ENCODE assay signal across 21 cellular contexts in genomic region chr4:7885216-7886134, GRCh38. TPM values are rescaled to one million over a fixed set of nuclear protein-coding genes. Genes with fewer than 3 reads are reported as not detected.
A peak's percentile ranks its signal among the peaks of the same experiment; 100 is the strongest.
DNase-seq lines count a peak whose midpoint lies in the region; ATAC-seq and TF ChIP-seq lines count a peak whose summit lies in the region.
"Had no signal": no experiment of that assay in that cellular context is flagged by ENCODE, and none has a peak within 500 bp of the region (broad histone marks: within the 10 kb centered on the region; RNA-seq: fewer than 3 reads in every experiment).

No MANE protein-coding gene starts in this region.

- H2AK5ac ChIP-seq in mesenchymal stem cell (ENCODE audit: low read length, severe bottlenecking), result no peak overlapping the region

- in situ Hi-C loops in GM23248 (cut with MboI) (no loop called here), gastrocnemius medialis (cut with MboI; ENCODE audit: low sequenced_read_pairs in 4 of 4) (no loop called here)

- H3K4ac ChIP-seq in mesenchymal stem cell (ENCODE audit: low read depth in 1 of 2, low read length in 2 of 2), result peak overlapping the region in 1 of 2 experiments; percentile 40

- peaks cover 5% of the 10 kb centered on the region; the same call in 1 of the 2 replicates for H3K36me3 ChIP-seq in GM23248 (ENCODE audit: low read depth)
- H3K36me3 ChIP-seq in adipocyte (ENCODE audit: control insufficient read depth, insufficient read depth, low read length, severe bottlenecking), result peaks cover 8% of the 10 kb centered on the region
- H3K36me3 ChIP-seq in mesenchymal stem cell (ENCODE audit: control insufficient read depth in 1 of 2, insufficient read depth in 2 of 2, low read depth in 1 of 2, low read length in 2 of 2), result peaks cover 0 to 3% of the 10 kb centered on the region in 2 experiments
- H3K36me3 ChIP-seq in sigmoid colon, result no peaks in the 10 kb centered on the region
- H3K36me3 ChIP-seq in gastrocnemius medialis, result no peaks in the 10 kb centered on the region
- H3K36me3 ChIP-seq: SJSA1 had no signal

- H3K4me2 ChIP-seq in GM23248 (ENCODE audit: unreplicated experiment) (no peak overlapping the region), mesenchymal stem cell (ENCODE audit: low read length, poor library complexity, severe bottlenecking) (no peak overlapping the region)

- peak overlapping the region; percentile 8; the same call in 1 of the 2 replicates for H3K9ac ChIP-seq in GM23248
- H3K9ac ChIP-seq in adipocyte (ENCODE audit: low read length), result peak overlapping the region; percentile 14
- H3K9ac ChIP-seq in mesenchymal stem cell (ENCODE audit: low read length), result peak overlapping the region; percentile 56

- no peak for TF ChIP-seq POLR2A in sigmoid colon (IDR thresholded peaks at IDR 0.05)
- no peak for TF ChIP-seq POLR2A in gastrocnemius medialis (IDR thresholded peaks at IDR 0.05)

- peak overlapping the region in 1 of 2 experiments; percentile 37 for H3K14ac ChIP-seq in mesenchymal stem cell (ENCODE audit: low read length in 2 of 2)

- no peak overlapping the region for H3K4me3 ChIP-seq in GM23248
- H3K4me3 ChIP-seq in adipocyte (ENCODE audit: low read length), result peak overlapping the region; percentile 53
- peak overlapping the region in 1 of 2 experiments; percentile 60 for H3K4me3 ChIP-seq in mesenchymal stem cell (ENCODE audit: insufficient read depth in 1 of 2, low read depth in 1 of 2, low read length in 2 of 2)
- peak overlapping the region in 1 of 4 donors; percentile 11 for H3K4me3 ChIP-seq in sigmoid colon
- H3K4me3 ChIP-seq in gastrocnemius medialis, result no peak overlapping the region
- H3K4me3 ChIP-seq: SJSA1 had no signal

- H3K27me3 ChIP-seq in GM23248 (replicated peaks; ENCODE audit: insufficient read depth), result no peaks in the 10 kb centered on the region
- no peaks in the 10 kb centered on the region for H3K27me3 ChIP-seq in adipocyte (replicated peaks; ENCODE audit: control insufficient read depth, insufficient read depth, low read length)
- H3K27me3 ChIP-seq in mesenchymal stem cell (ENCODE audit: control insufficient read depth in 1 of 2, insufficient read depth in 1 of 2, low read length in 2 of 2), result no peaks in the 10 kb centered on the region
- no peaks in the 10 kb centered on the region for H3K27me3 ChIP-seq in sigmoid colon
- no peaks in the 10 kb centered on the region for H3K27me3 ChIP-seq in gastrocnemius medialis
- H3K27me3 ChIP-seq: SJSA1 had no signal

- no peak overlapping the region for H2BK15ac ChIP-seq in mesenchymal stem cell (ENCODE audit: low read depth, poor library complexity, severe bottlenecking)

- no peak overlapping the region for H2BK5ac ChIP-seq in mesenchymal stem cell (ENCODE audit: low read depth, low read length, poor library complexity, severe bottlenecking)

- peaks cover 9% of the 10 kb centered on the region for H3K79me1 ChIP-seq in mesenchymal stem cell (replicated peaks; ENCODE audit: low read length, poor library complexity, severe bottlenecking)

- H3K9me3 ChIP-seq in GM23248 (ENCODE audit: low read depth) (no peaks in the 10 kb centered on the region), adipocyte (ENCODE audit: control insufficient read depth, low read length) (peaks cover 8% of the 10 kb centered on the region), mesenchymal stem cell (ENCODE audit: control insufficient read depth, low read length) (peaks cover 8% of the 10 kb centered on the region), sigmoid colon (no peaks in the 10 kb centered on the region), gastrocnemius medialis (no peaks in the 10 kb centered on the region)

- TF ChIP-seq EP300 in sigmoid colon (IDR thresholded peaks at IDR 0.05), result no peak

- peak overlapping the region; percentile 19 for H2BK120ac ChIP-seq in mesenchymal stem cell (ENCODE audit: low read depth, low read length)

- peak overlapping the region; percentile 3 for H4K91ac ChIP-seq in mesenchymal stem cell (ENCODE audit: low read length)

- H3K23ac ChIP-seq in mesenchymal stem cell (ENCODE audit: low read length in 2 of 2), result no peak overlapping the region

- H4K20me1 ChIP-seq in GM23248 (ENCODE audit: insufficient read depth), result no peaks in the 10 kb centered on the region

- WGBS in GM23248 (ENCODE audit: low coverage in 1 of 2, low lambda C conversion rate in 2 of 2, missing lambda C conversion rate in 2 of 2), 2 experiments, result 87 to 89% methylated on average over 18 of the region's 18 CpGs
- WGBS in mesenchymal stem cell, result 93% methylated on average over 17 of the region's 18 CpGs
- WGBS in sigmoid colon, 2 donors, result 85 to 86% methylated on average over 18 of the region's 18 CpGs

- H3F3A ChIP-seq in GM23248 (ENCODE audit: insufficient read depth), result peaks cover 63% of the 10 kb centered on the region

- peak overlapping the region; percentile 23 to 39 for H2BK12ac ChIP-seq in mesenchymal stem cell (ENCODE audit: low read length in 2 of 2)

- H2AFZ ChIP-seq in GM23248 (no peak overlapping the region), mesenchymal stem cell (ENCODE audit: low read depth, low read length) (no peak overlapping the region)

- DNase-seq in GM23248, result no peak
- no peak for DNase-seq in adipocyte (ENCODE audit: low read depth)
- DNase-seq in mesenchymal stem cell, result no peak
- peak; percentile 63 for DNase-seq in sigmoid colon
- DNase-seq in gastrocnemius medialis, result no peak
- no peak for DNase-seq in NCI-H1694 treated with DMSO at 0.1 percent for 48 hours (lab: John Stamatoyannopoulos, UW)
- no peak for DNase-seq in glomerular visceral epithelial cell (ENCODE audit: extremely low spot score)
- DNase-seq in HK-2 (ENCODE audit: unreplicated experiment), result no peak
- DNase-seq: activated CD4-positive, alpha-beta T cell treated with anti-CD3 and anti-CD28 coated beads for 1 hour; activated naive CD8-positive, alpha-beta T cell treated with anti-CD3 and anti-CD28 coated beads for 36 hours; DMS79 treated with DMSO at 0.1 percent for 48 hours; erythroblast; head of caudate nucleus; naive B cell; NCI-H146; NCI-H2171 treated with DMSO at 0.1 percent for 48 hours; NCI-H82; PC-3; stimulated activated CD4-positive, alpha-beta T cell treated with anti-CD3 and anti-CD28 coated beads, Interleukin-12 subunit alpha, Interleukin-12 subunit beta, amount 100 ng/mL, for 4 hours; T1000 had no signal

- H3K4me1 ChIP-seq in GM23248 (ENCODE audit: insufficient read depth), result peaks cover 52% of the 10 kb centered on the region
- H3K4me1 ChIP-seq in adipocyte (ENCODE audit: control insufficient read depth, insufficient read depth, low read length), result peaks cover 43% of the 10 kb centered on the region
- peaks cover 7% of the 10 kb centered on the region for H3K4me1 ChIP-seq in mesenchymal stem cell (ENCODE audit: control insufficient read depth, insufficient read depth, low read depth, low read length)
- H3K4me1 ChIP-seq in sigmoid colon, result peaks cover 0 to 55% (median 48%) of the 10 kb centered on the region in 4 donors
- H3K4me1 ChIP-seq in gastrocnemius medialis, result peaks cover 0 to 6% of the 10 kb centered on the region in 2 donors

- H3K79me2 ChIP-seq in GM23248 (ENCODE audit: insufficient read depth), result peaks cover 99% of the 10 kb centered on the region

- peak overlapping the region in 1 of 2 experiments; percentile 13 for H3K18ac ChIP-seq in mesenchymal stem cell (ENCODE audit: low read depth in 1 of 2, low read length in 2 of 2)

- H3K9me2 ChIP-seq in GM23248 (ENCODE audit: insufficient read depth), result no peaks in the 10 kb centered on the region

- ATAC-seq in gastrocnemius medialis, result no peak
- ATAC-seq: PC-3 had no signal

- intact Hi-C loops in sigmoid colon (cut with DNase I), result loop anchor here (5.0 kb wide), 1 partner anchor 77 kb away; no protein-coding TSS in a partner anchor
- intact Hi-C loops in gastrocnemius medialis (cut with DNase I; ENCODE audit: low total_unique reads), result no loop called here

- TF ChIP-seq CTCF in sigmoid colon (IDR thresholded peaks at IDR 0.05) (no peak), gastrocnemius medialis (IDR thresholded peaks at IDR 0.05 in 4 of 5, conservative IDR thresholded peaks at IDR 0.05 in 1 of 5) (no peak)

- H3K27ac ChIP-seq in GM23248 (peak overlapping the region; percentile 24), mesenchymal stem cell (ENCODE audit: low read length, poor library complexity, severe bottlenecking) (no peak overlapping the region), sigmoid colon (peak overlapping the region; percentile 82 to 93 (median 86)), gastrocnemius medialis (no peak overlapping the region)
- H3K27ac ChIP-seq: SJSA1 had no signal

- H4K8ac ChIP-seq in mesenchymal stem cell (ENCODE audit: low read length), result peak overlapping the region; percentile 66

RNA-seq across cellular contexts. Expression of gene AFAP1, which starts 54.2 kb away (rescaled TPM):
- 103 and 152 TPM in 2 replicates for total RNA-seq in GM23248 (2014; rRNA removed; shearing (Covaris generic))
- polyA plus RNA-seq in GM23248 (2016; fragmentation: Nextera tagmentation; extraction: Ambion mirVana) (52.0 and 54.4 TPM in 2 replicates), sigmoid colon (10 to 100 TPM in 1 of 3 donors, 1 to 10 TPM in 2; 7.6 to 14.5 (median 9.6) TPM)
- 19.0 TPM for polyA plus RNA-seq in mesenchymal stem cell (2013, experiment 1 of 2)
- polyA plus RNA-seq in mesenchymal stem cell (2013, experiment 2 of 2), result 19.1 TPM
- total RNA-seq in sigmoid colon (10 to 100 TPM; 24.0 to 51.3 (median 38.2) TPM), gastrocnemius medialis (1 to 10 TPM; 1.5 to 8.6 (median 3.5) TPM)

Comparison
In these comparisons a context has a peak if more than half of its experiments do, and no peak if none do; other contexts are left out.
1. H3K27ac ChIP-seq: peak in GM23248 (single experiment) and sigmoid colon (4 of 4); none in mesenchymal stem cell (single experiment) and gastrocnemius medialis (0 of 4).
2. Peak in every context shown above with its lines, with median percentiles within 50 percentile points of each other: H3K9ac ChIP-seq.